ENCODE assay signal across 30 cellular contexts in genomic region chr10:72727128-72727527, GRCh38. TPM values are rescaled to one million over a fixed set of nuclear protein-coding genes. Genes with fewer than 3 reads are reported as not detected.
DNase-seq lines count a peak whose midpoint lies in the region; TF ChIP-seq lines count a peak whose summit lies in the region.
"Had no signal": no experiment of that assay in that cellular context is flagged by ENCODE, and none has a peak within 500 bp of the region (broad histone marks: within the 10 kb centered on the region; RNA-seq: fewer than 3 reads in every experiment).

No MANE protein-coding gene starts in this region.

- no peaks in the 10 kb centered on the region; the same call in 1 of the 2 replicates for H3K36me3 ChIP-seq in Caco-2 (ENCODE audit: control insufficient read depth, insufficient read depth, low read length)
- H3K36me3 ChIP-seq: tibial artery had no signal

- H3K4me3 ChIP-seq in Caco-2 (ENCODE audit: low read depth, low read length): no peak overlapping the region
- H3K4me3 ChIP-seq: PC-9, tibial artery had no signal

- H3K9me3 ChIP-seq in Caco-2: no peaks in the 10 kb centered on the region
- H3K9me3 ChIP-seq: tibial artery had no signal

- intact Hi-C loops in Caco-2 (cut with micrococcal nuclease; ENCODE audit: unreplicated experiment): no loop called here

- H3K4me1 ChIP-seq in Caco-2: no peaks in the 10 kb centered on the region; the same call in 1 of the 2 replicates
- H3K4me1 ChIP-seq: foreskin keratinocyte had no signal

- no peak for TF ChIP-seq CTCF in HFFc6 (IDR thresholded peaks at IDR 0.05)
- TF ChIP-seq CTCF in chondrocyte (IDR thresholded peaks at IDR 0.05): no peak
- no peak for TF ChIP-seq CTCF in Caco-2 (IDR thresholded peaks at IDR 0.05; ENCODE audit: insufficient read depth in 1 of 2, low read depth in 1 of 2, low read length in 1 of 2, severe bottlenecking in 1 of 2, unreplicated experiment in 1 of 2)

- H3K4me3 Mint-ChIP-seq in HFFc6 (no peak overlapping the region), chondrocyte (ENCODE audit: unreplicated experiment) (no peak overlapping the region), Caco-2 (ENCODE audit: unreplicated experiment) (no peak overlapping the region)
- H3K4me3 Mint-ChIP-seq: activated CD8-positive, alpha-beta memory T cell treated with anti-CD3 and anti-CD28 coated beads, Interleukin-2, amount 10 ng/mL, durations not matched to agents 7 days and 5 days; activated T-cell treated with anti-CD3 and anti-CD28 coated beads, Interleukin-2, amount 50 U/mL, for 72 hours; IgD-negative memory B cell; stimulated activated naive CD8-positive, alpha-beta T cell treated with anti-CD3 and anti-CD28 coated beads, Interleukin-15, Interleukin-2, amounts not matched to agents 100 ng/mL and 50 ng/mL, for 24 hours; WTC11 had no signal

- POLR2A ChIA-PET in Caco-2 (lab: Charles Lee): interaction anchor here (0.6 kb wide), 1 partner anchor 27 kb away, joined by 12 read pairs; no protein-coding TSS in a partner anchor

- peak overlapping the region; percentile 7 for H3K27ac Mint-ChIP-seq in HFFc6
- peak overlapping the region; percentile 56 for H3K27ac Mint-ChIP-seq in chondrocyte (ENCODE audit: unreplicated experiment)
- H3K27ac Mint-ChIP-seq in Caco-2 (ENCODE audit: unreplicated experiment): no peak overlapping the region
- H3K27ac Mint-ChIP-seq: activated CD8-positive, alpha-beta memory T cell treated with anti-CD3 and anti-CD28 coated beads, Interleukin-2, amount 10 ng/mL, durations not matched to agents 7 days and 5 days; activated T-cell treated with anti-CD3 and anti-CD28 coated beads, Interleukin-2, amount 50 U/mL, for 72 hours; stimulated activated naive CD8-positive, alpha-beta T cell treated with anti-CD3 and anti-CD28 coated beads, Interleukin-15, Interleukin-2, amounts not matched to agents 100 ng/mL and 50 ng/mL, for 24 hours; WTC11 had no signal

- H3K27me3 Mint-ChIP-seq in HFFc6 (ENCODE audit: insufficient read depth) (no peaks in the 10 kb centered on the region), chondrocyte (ENCODE audit: low read depth) (no peaks in the 10 kb centered on the region), Caco-2 (ENCODE audit: insufficient read depth, unreplicated experiment) (no peaks in the 10 kb centered on the region)
- H3K27me3 Mint-ChIP-seq: activated CD8-positive, alpha-beta memory T cell treated with anti-CD3 and anti-CD28 coated beads, Interleukin-2, amount 10 ng/mL, durations not matched to agents 7 days and 5 days; IgD-negative memory B cell; stimulated activated naive CD8-positive, alpha-beta T cell treated with anti-CD3 and anti-CD28 coated beads, Interleukin-15, Interleukin-2, amounts not matched to agents 100 ng/mL and 50 ng/mL, for 24 hours had no signal

- H3K4me1 Mint-ChIP-seq in HFFc6 (ENCODE audit: low read depth): peaks cover 55% of the 10 kb centered on the region
- peaks cover 45% of the 10 kb centered on the region for H3K4me1 Mint-ChIP-seq in chondrocyte (ENCODE audit: low read depth)
- peaks cover 10% of the 10 kb centered on the region for H3K4me1 Mint-ChIP-seq in Caco-2 (ENCODE audit: low read depth, unreplicated experiment)

- no TSS peak for BruUV-seq in Caco-2 (replicated peaks; lab: Mats Ljungman, UMichigan)

- DNase-seq in Ammon's horn (ENCODE audit: low spot score) (peak; percentile 18), HFFc6 (peak; percentile 68), chondrocyte (ENCODE audit: low spot score) (no peak), putamen (ENCODE audit: low spot score) (peak; percentile 17), kidney glomerular epithelial cell (lab: John Stamatoyannopoulos, UW) (no peak), NCI-H446 treated with DMSO at 0.1 percent for 48 hours (lab: John Stamatoyannopoulos, UW) (no peak), Caco-2 (no peak)
- DNase-seq in effector CD4-positive, alpha-beta T cell: no peak
- DNase-seq: ACHN; activated CD4-positive, alpha-beta T cell treated with anti-CD3 and anti-CD28 coated beads, Interleukin-2, amount 50 U/mL, for 1 hour; activated CD8-positive, alpha-beta memory T cell treated with anti-CD3 and anti-CD28 coated beads, Interleukin-2, amount 10 ng/mL, durations not matched to agents 7 days and 5 days; activated naive CD4-positive, alpha-beta T cell; activated T-cell treated with anti-CD3 and anti-CD28 coated beads, Interleukin-2, amount 50 U/mL, for 72 hours; C1 segment of cervical spinal cord; DMS79 treated with DMSO at 0.1 percent for 48 hours; effector memory CD4-positive, alpha-beta T cell; foreskin keratinocyte; H7; left colon; NCI-H1092; NCI-H1694 treated with DMSO at 0.1 percent for 48 hours; NCI-H2171 treated with DMSO at 0.1 percent for 48 hours; NCI-H524 treated with DMSO at 0.1 percent for 48 hours; NK-92 treated with Interleukin-12 subunit alpha and Interleukin-12 subunit beta, amount 100 ng/mL, for 24 hours; PC-9; T1000; tibial artery had no signal

- H3K27me3 ChIP-seq in Caco-2 (replicated peaks; ENCODE audit: control insufficient read depth, insufficient read depth, low read length): no peaks in the 10 kb centered on the region
- H3K27me3 ChIP-seq: foreskin keratinocyte, tibial artery had no signal

- CTCF ChIA-PET in Caco-2 (lab: Charles Lee): no interaction called here

- H3K36me3 Mint-ChIP-seq in HFFc6 (ENCODE audit: low read depth) (peaks cover 13% of the 10 kb centered on the region), chondrocyte (ENCODE audit: low read depth) (peaks cover 1% of the 10 kb centered on the region), Caco-2 (ENCODE audit: insufficient read depth, unreplicated experiment) (peaks cover 4% of the 10 kb centered on the region)
- H3K36me3 Mint-ChIP-seq: activated CD8-positive, alpha-beta memory T cell treated with anti-CD3 and anti-CD28 coated beads, Interleukin-2, amount 10 ng/mL, durations not matched to agents 7 days and 5 days had no signal

- H3K9me3 Mint-ChIP-seq in HFFc6 (no peaks in the 10 kb centered on the region), chondrocyte (ENCODE audit: low read depth) (no peaks in the 10 kb centered on the region), Caco-2 (ENCODE audit: unreplicated experiment) (no peaks in the 10 kb centered on the region)
- H3K9me3 Mint-ChIP-seq: activated T-cell treated with anti-CD3 and anti-CD28 coated beads, Interleukin-2, amount 50 U/mL, for 72 hours; IgD-negative memory B cell; stimulated activated naive CD8-positive, alpha-beta T cell treated with anti-CD3 and anti-CD28 coated beads, Interleukin-15, Interleukin-2, amounts not matched to agents 100 ng/mL and 50 ng/mL, for 24 hours had no signal

RNA-seq across cellular contexts. Expression of gene MCU, which starts 35.2 kb away (rescaled TPM):
- 10 to 100 TPM; 28.3 to 36.2 (median 32.3) TPM for total RNA-seq in HFFc6 (2021; fragmentation: NEBNext Ultra II Directional; extraction: Animal tissue kit (Norgen Biotek cat#: 25700))
- total RNA-seq in chondrocyte (34.1 to 51.8 TPM (median 43.4 TPM) in 3 replicates), Caco-2 (2022) (52.2 and 62.5 TPM in 2 replicates)

Comparison
In these comparisons a context has a peak if more than half of its experiments do, and no peak if none do; other contexts are left out.
1. DNase-seq: peak in Ammon's horn (single experiment), HFFc6 (single experiment) and putamen (single experiment); none in chondrocyte (single experiment), kidney glomerular epithelial cell (single experiment), effector CD4-positive, alpha-beta T cell (single experiment), NCI-H446 treated with DMSO at 0.1 percent for 48 hours (single experiment) and Caco-2 (0 of 2).